10 cellular contexts compared by ENCODE assay signal in the genomic region with DNA sequence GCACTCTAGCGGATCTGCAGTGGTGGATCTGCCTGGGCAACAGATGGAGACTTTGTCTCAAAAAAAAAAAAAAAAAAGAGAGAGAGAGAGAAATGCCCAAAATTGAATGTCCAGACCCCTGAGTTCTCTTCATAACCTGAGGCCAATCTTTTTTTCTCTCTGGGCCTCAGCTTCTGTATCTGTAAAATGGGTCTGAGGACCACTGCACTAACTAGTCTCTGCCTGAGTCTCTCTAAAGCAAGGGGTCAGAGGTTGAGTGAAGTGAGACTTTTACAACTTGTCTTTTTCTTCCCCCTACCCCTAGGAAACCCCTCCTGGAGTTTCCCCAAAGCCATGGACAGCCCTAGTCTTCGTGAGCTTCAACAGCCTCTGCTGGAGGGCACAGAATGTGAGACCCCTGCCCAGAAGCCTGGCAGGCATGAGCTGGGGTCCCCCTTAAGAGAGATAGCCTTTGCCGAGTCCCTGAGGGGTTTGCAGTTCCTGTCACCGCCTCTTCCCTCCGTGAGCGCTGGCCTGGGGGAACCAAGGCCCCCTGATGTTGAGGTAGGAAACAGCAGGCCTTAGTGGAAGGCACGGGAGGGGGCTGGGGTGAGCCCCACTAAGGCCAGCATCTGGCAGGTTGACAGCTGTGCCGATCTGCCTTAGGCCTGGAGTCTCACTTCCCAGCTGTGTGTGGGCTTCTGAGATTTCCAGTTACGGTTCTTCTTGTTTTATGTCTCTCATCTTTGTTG. TPM values are rescaled to one million over a fixed set of nuclear protein-coding genes. Genes with fewer than 3 reads are reported as not detected.
DNase-seq lines count a peak whose midpoint lies in the region; ATAC-seq and TF ChIP-seq lines count a peak whose summit lies in the region.
"Had no signal": no experiment of that assay in that cellular context is flagged by ENCODE, and none has a peak within 500 bp of the region (broad histone marks: within the 10 kb centered on the region; RNA-seq: fewer than 3 reads in every experiment).

No MANE protein-coding gene starts in this region.

- CTCF ChIA-PET in activated CD8-positive, alpha-beta memory T cell treated with anti-CD3 and anti-CD28 coated beads, Interleukin-2, amount 10 ng/mL, durations not matched to agents 7 days and 5 days (lab: Charles Lee), result interaction anchor here (0.7 to 0.9 kb wide), 2 partner anchors 61 to 252 kb away, joined by 3 read pairs; a partner anchor contains a TSS

- intact Hi-C loops in dorsolateral prefrontal cortex (cut with DNase I), result no loop called here

- H3K9me3 Mint-ChIP-seq in activated CD8-positive, alpha-beta memory T cell treated with anti-CD3 and anti-CD28 coated beads, Interleukin-2, amount 10 ng/mL, durations not matched to agents 7 days and 5 days (ENCODE audit: low read depth), result no peaks in the 10 kb centered on the region
- no peaks in the 10 kb centered on the region for H3K9me3 Mint-ChIP-seq in stimulated activated naive B cell treated with anti-CD40 and anti-IgM and Interleukin-4, amounts not matched to agents 10 μg/mL and 1 μg/mL and 100 μg/mL, for 72 hours

- no peak overlapping the region for H3K4me3 ChIP-seq in dorsolateral prefrontal cortex
- H3K4me3 ChIP-seq: pancreas had no signal

- H3K4me3 Mint-ChIP-seq in activated CD8-positive, alpha-beta memory T cell treated with anti-CD3 and anti-CD28 coated beads, Interleukin-2, amount 10 ng/mL, durations not matched to agents 7 days and 5 days, result no peak overlapping the region
- H3K4me3 Mint-ChIP-seq in stimulated activated naive B cell treated with anti-CD40 and anti-IgM and Interleukin-4, amounts not matched to agents 10 μg/mL and 1 μg/mL and 100 μg/mL, for 72 hours, result no peak overlapping the region

- no peak for TF ChIP-seq CTCF in dorsolateral prefrontal cortex (IDR thresholded peaks at IDR 0.05 in 54 of 56, conservative IDR thresholded peaks at IDR 0.05 in 2 of 56; ENCODE audit: low read depth in 1 of 56, partially characterized antibody in 56 of 56)

- H3K36me3 Mint-ChIP-seq in activated CD8-positive, alpha-beta memory T cell treated with anti-CD3 and anti-CD28 coated beads, Interleukin-2, amount 10 ng/mL, durations not matched to agents 7 days and 5 days, result peaks cover 3% of the 10 kb centered on the region
- H3K36me3 Mint-ChIP-seq in stimulated activated naive B cell treated with anti-CD40 and anti-IgM and Interleukin-4, amounts not matched to agents 10 μg/mL and 1 μg/mL and 100 μg/mL, for 72 hours, result peaks cover 10% of the 10 kb centered on the region in 2 donors

- no peaks in the 10 kb centered on the region for H3K27me3 Mint-ChIP-seq in activated CD8-positive, alpha-beta memory T cell treated with anti-CD3 and anti-CD28 coated beads, Interleukin-2, amount 10 ng/mL, durations not matched to agents 7 days and 5 days
- no peaks in the 10 kb centered on the region for H3K27me3 Mint-ChIP-seq in stimulated activated naive B cell treated with anti-CD40 and anti-IgM and Interleukin-4, amounts not matched to agents 10 μg/mL and 1 μg/mL and 100 μg/mL, for 72 hours

- H3K27me3 ChIP-seq in dorsolateral prefrontal cortex, result peaks cover 0 to 4% (median 0%) of the 10 kb centered on the region in 45 donors
- H3K27me3 ChIP-seq: pancreas had no signal

- H3K27ac ChIP-seq in dorsolateral prefrontal cortex, result peak overlapping the region in 11 of 59 donors; percentile 1 to 65 (median 20)
- H3K27ac ChIP-seq: C4-2B, pancreas had no signal

- H3K27ac Mint-ChIP-seq in activated CD8-positive, alpha-beta memory T cell treated with anti-CD3 and anti-CD28 coated beads, Interleukin-2, amount 10 ng/mL, durations not matched to agents 7 days and 5 days, result no peak overlapping the region
- H3K27ac Mint-ChIP-seq in stimulated activated naive B cell treated with anti-CD40 and anti-IgM and Interleukin-4, amounts not matched to agents 10 μg/mL and 1 μg/mL and 100 μg/mL, for 72 hours, result peak overlapping the region; percentile 84

- DNase-seq in activated CD8-positive, alpha-beta memory T cell treated with anti-CD3 and anti-CD28 coated beads, Interleukin-2, amount 10 ng/mL, durations not matched to agents 7 days and 5 days, result no peak
- DNase-seq in activated CD8-positive, alpha-beta memory T cell treated with anti-CD3 and anti-CD28 coated beads, Interleukin-2, amount 50 U/mL, for 48 hours, result no peak
- DNase-seq in ecto neural progenitor cell (ENCODE audit: low spot score) (peak; percentile 64), dorsolateral prefrontal cortex (no peak), hepatic stellate cell (ENCODE audit: low spot score) (no peak), putamen (ENCODE audit: low spot score) (no peak)
- peak; percentile 31 for DNase-seq in stimulated activated naive B cell treated with anti-CD40 and anti-IgM and Interleukin-4, amounts not matched to agents 10 μg/mL and 1 μg/mL and 100 μg/mL, for 72 hours
- DNase-seq: pancreas had no signal

- ATAC-seq in activated CD8-positive, alpha-beta memory T cell treated with anti-CD3 and anti-CD28 coated beads, Interleukin-2, amount 10 ng/mL, durations not matched to agents 7 days and 5 days, result peak; percentile 39
- ATAC-seq in HG03135 (IDR thresholded peaks at IDR 0.05; ENCODE audit: unreplicated experiment), result peak; percentile 69
- peak; percentile 82 to 83 for ATAC-seq in stimulated activated naive B cell treated with anti-CD40 and anti-IgM and Interleukin-4, amounts not matched to agents 10 μg/mL and 1 μg/mL and 100 μg/mL, for 72 hours (replicated peaks)
- ATAC-seq: pancreas had no signal

- H3K4me1 Mint-ChIP-seq in activated CD8-positive, alpha-beta memory T cell treated with anti-CD3 and anti-CD28 coated beads, Interleukin-2, amount 10 ng/mL, durations not matched to agents 7 days and 5 days, result peaks cover 11% of the 10 kb centered on the region
- peaks cover 18 to 31% of the 10 kb centered on the region in 2 donors for H3K4me1 Mint-ChIP-seq in stimulated activated naive B cell treated with anti-CD40 and anti-IgM and Interleukin-4, amounts not matched to agents 10 μg/mL and 1 μg/mL and 100 μg/mL, for 72 hours

RNA-seq across cellular contexts. Expression of a gene that starts 1.8 kb away (rescaled TPM):
- 1 to 10 TPM; 4.8 to 6.0 TPM for total RNA-seq in activated CD8-positive, alpha-beta memory T cell treated with anti-CD3 and anti-CD28 coated beads, Interleukin-2, amount 10 ng/mL, durations not matched to agents 7 days and 5 days
- total RNA-seq in dorsolateral prefrontal cortex, result 10 to 100 TPM in 118 of 120 experiments, 1 to 10 TPM in 2; 8.6 to 26.9 (median 16.5) TPM

RNA-seq across cellular contexts. Expression of a gene that starts 14.2 kb away (rescaled TPM):
- 1 to 10 TPM; 8.2 to 9.3 TPM for total RNA-seq in activated CD8-positive, alpha-beta memory T cell treated with anti-CD3 and anti-CD28 coated beads, Interleukin-2, amount 10 ng/mL, durations not matched to agents 7 days and 5 days
- 10 to 100 TPM in 4 of 120 experiments, 1 to 10 TPM in 116; 3.0 to 12.9 (median 6.6) TPM for total RNA-seq in dorsolateral prefrontal cortex

RNA-seq across cellular contexts. Expression of a gene that starts 19.0 kb away (rescaled TPM):
- 10 to 100 TPM; 24.4 to 36.0 TPM for total RNA-seq in activated CD8-positive, alpha-beta memory T cell treated with anti-CD3 and anti-CD28 coated beads, Interleukin-2, amount 10 ng/mL, durations not matched to agents 7 days and 5 days
- 10 to 100 TPM; 11.5 to 29.1 (median 18.2) TPM for total RNA-seq in dorsolateral prefrontal cortex

RNA-seq across cellular contexts. Expression of a gene that starts 19.5 kb away (rescaled TPM):
- 10 to 100 TPM; 18.7 to 20.1 TPM for total RNA-seq in activated CD8-positive, alpha-beta memory T cell treated with anti-CD3 and anti-CD28 coated beads, Interleukin-2, amount 10 ng/mL, durations not matched to agents 7 days and 5 days
- 10 to 100 TPM in 118 of 120 experiments, 1 to 10 TPM in 2; 7.7 to 38.9 (median 20.1) TPM for total RNA-seq in dorsolateral prefrontal cortex

RNA-seq across cellular contexts. Expression of a gene that starts 24.4 kb away (rescaled TPM):
- 100 to 1,000 TPM; 171 to 179 TPM for total RNA-seq in activated CD8-positive, alpha-beta memory T cell treated with anti-CD3 and anti-CD28 coated beads, Interleukin-2, amount 10 ng/mL, durations not matched to agents 7 days and 5 days
- 10 to 100 TPM in 104 of 120 experiments, 1 to 10 TPM in 16; 4.3 to 34.6 (median 13.8) TPM for total RNA-seq in dorsolateral prefrontal cortex

Comparison
In these comparisons a context has a peak if more than half of its experiments do, and no peak if none do; other contexts are left out.
1. DNase-seq: peak in ecto neural progenitor cell (single experiment) and stimulated activated naive B cell treated with anti-CD40 and anti-IgM and Interleukin-4, amounts not matched to agents 10 μg/mL and 1 μg/mL and 100 μg/mL, for 72 hours (single experiment); none in activated CD8-positive, alpha-beta memory T cell treated with anti-CD3 and anti-CD28 coated beads, Interleukin-2, amount 10 ng/mL, durations not matched to agents 7 days and 5 days (single experiment), activated CD8-positive, alpha-beta memory T cell treated with anti-CD3 and anti-CD28 coated beads, Interleukin-2, amount 50 U/mL, for 48 hours (single experiment), dorsolateral prefrontal cortex (0 of 10), hepatic stellate cell (single experiment) and putamen (single experiment).
2. Peak in every context shown above with its lines, with median percentiles within 50 percentile points of each other: ATAC-seq.